ENCODE assay signal across 1 cellular context in the genomic region with DNA sequence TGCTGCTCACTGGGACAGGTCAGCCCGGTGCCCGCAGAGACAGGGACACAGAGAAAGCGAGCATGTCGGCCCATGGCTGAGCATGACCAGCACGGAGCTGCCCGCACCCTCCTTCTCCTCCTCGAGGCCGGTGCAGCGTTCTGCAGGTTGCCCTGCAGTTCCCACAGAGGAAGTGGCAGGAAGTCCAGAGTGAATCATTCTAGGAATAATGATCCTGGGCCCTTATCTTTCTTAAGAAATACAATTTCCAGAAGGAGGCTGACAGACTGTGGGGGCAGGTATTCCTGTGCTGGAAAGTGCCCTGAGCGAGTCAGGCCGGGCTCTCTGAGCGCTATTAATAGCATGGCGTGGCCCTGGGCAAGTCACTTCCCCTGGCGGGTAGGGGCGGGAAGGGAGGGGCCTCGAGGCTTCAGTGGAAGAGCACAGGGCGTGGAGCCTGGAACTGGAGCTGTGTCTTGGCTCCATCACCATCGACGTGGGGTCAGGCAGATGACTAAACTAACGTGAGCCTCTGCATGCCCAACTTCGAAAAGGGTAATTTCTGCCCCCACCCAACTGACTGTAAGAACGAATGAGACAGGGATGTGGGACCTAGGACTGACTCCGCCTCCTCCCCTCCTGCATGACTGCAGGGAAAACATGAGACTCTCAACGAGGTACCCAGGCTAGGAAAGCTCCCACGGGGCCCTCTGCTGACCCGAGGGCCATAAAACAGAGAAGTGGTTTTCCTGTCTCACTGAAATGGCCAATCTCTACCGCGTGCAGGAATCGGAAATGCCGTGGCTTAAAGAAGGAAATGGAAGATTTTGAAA.
A peak's percentile ranks its signal among the peaks of the same experiment; 100 is the strongest.
TF ChIP-seq lines count a peak whose summit lies in the region.

No MANE protein-coding gene starts in this region.

TF ChIP-seq in GM12878, 131 proteins besides CTCF, POLR2A, EP300 and RAD21 (continued from another document):
- TF ChIP-seq, protein P1, sequence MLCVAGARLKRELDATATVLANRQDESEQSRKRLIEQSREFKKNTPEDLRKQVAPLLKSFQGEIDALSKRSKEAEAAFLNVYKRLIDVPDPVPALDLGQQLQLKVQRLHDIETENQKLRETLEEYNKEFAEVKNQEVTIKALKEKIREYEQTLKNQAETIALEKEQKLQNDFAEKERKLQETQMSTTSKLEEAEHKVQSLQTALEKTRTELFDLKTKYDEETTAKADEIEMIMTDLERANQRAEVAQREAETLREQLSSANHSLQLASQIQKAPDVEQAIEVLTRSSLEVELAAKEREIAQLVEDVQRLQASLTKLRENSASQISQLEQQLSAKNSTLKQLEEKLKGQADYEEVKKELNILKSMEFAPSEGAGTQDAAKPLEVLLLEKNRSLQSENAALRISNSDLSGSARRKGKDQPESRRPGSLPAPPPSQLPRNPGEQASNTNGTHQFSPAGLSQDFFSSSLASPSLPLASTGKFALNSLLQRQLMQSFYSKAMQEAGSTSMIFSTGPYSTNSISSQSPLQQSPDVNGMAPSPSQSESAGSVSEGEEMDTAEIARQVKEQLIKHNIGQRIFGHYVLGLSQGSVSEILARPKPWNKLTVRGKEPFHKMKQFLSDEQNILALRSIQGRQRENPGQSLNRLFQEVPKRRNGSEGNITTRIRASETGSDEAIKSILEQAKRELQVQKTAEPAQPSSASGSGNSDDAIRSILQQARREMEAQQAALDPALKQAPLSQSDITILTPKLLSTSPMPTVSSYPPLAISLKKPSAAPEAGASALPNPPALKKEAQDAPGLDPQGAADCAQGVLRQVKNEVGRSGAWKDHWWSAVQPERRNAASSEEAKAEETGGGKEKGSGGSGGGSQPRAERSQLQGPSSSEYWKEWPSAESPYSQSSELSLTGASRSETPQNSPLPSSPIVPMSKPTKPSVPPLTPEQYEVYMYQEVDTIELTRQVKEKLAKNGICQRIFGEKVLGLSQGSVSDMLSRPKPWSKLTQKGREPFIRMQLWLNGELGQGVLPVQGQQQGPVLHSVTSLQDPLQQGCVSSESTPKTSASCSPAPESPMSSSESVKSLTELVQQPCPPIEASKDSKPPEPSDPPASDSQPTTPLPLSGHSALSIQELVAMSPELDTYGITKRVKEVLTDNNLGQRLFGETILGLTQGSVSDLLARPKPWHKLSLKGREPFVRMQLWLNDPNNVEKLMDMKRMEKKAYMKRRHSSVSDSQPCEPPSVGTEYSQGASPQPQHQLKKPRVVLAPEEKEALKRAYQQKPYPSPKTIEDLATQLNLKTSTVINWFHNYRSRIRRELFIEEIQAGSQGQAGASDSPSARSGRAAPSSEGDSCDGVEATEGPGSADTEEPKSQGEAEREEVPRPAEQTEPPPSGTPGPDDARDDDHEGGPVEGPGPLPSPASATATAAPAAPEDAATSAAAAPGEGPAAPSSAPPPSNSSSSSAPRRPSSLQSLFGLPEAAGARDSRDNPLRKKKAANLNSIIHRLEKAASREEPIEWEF (IDR thresholded peaks at IDR 0.05; ENCODE audit: insufficient replicate concordance, low read depth, low read length) = no peak
- TF ChIP-seq SREBF1 (IDR thresholded peaks at IDR 0.05; ENCODE audit: low read length) (no peak), SMC3 (IDR thresholded peaks at IDR 0.05; ENCODE audit: borderline replicate concordance, low read length) (peak; percentile 26; the same call in 1 of the 2 replicates), SMAD5 (IDR thresholded peaks at IDR 0.05; ENCODE audit: low read depth) (no peak), CBX5 (IDR thresholded peaks at IDR 0.05; ENCODE audit: low read depth) (no peak), ETV6 (conservative IDR thresholded peaks at IDR 0.05 in 1 of 2, IDR thresholded peaks at IDR 0.05 in 1 of 2; ENCODE audit: borderline replicate concordance in 1 of 2, low read depth in 1 of 2) (no peak)
- TF ChIP-seq, protein P2, sequence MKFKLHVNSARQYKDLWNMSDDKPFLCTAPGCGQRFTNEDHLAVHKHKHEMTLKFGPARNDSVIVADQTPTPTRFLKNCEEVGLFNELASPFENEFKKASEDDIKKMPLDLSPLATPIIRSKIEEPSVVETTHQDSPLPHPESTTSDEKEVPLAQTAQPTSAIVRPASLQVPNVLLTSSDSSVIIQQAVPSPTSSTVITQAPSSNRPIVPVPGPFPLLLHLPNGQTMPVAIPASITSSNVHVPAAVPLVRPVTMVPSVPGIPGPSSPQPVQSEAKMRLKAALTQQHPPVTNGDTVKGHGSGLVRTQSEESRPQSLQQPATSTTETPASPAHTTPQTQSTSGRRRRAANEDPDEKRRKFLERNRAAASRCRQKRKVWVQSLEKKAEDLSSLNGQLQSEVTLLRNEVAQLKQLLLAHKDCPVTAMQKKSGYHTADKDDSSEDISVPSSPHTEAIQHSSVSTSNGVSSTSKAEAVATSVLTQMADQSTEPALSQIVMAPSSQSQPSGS (IDR thresholded peaks at IDR 0.05; ENCODE audit: low read length) = no peak
